Comparison of ENCODE assay signal across 2 cellular contexts in the genomic region with DNA sequence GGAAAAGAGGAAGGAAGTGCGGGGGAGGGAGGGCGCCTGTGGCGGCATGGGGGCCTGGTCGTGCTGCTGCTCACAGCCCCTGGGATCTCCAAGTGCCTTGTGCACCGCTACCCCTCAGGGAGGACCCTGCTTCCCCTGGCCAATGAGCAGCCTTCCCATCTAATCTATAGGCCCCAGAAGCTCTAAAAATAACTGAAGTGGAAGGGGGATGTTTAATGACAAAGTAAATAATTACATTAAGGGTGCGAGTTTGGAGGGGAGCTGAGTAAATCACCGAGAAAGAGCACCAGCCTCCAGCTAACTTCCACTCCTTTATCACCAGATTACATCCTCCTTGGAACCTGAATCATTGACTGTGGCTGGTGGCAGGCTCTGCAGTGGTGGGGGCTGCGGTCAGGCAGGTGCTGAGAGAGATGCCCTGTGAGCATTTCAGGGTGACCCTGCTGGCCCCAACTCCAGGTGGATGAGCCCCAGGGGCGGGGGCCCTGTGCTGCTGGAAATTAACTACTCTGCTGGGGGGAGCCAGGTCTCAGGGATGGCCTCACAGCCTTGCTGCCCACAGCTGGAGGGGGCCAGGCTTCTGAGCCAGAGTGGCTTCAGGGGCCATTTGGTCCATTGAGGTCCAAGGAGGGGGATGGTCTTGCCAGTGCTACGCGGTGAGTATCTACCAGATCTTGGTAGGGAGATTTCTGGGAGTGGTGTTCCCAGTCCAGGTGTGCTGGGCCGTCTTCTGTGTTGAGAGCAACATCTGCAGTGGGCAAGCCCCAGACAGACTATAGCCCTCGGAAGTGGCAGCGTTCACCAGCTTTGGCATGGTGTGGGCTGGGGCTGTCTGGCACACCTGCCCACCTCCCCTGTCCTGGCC.
TF ChIP-seq lines count a peak whose summit lies in the region.

No MANE protein-coding gene starts in this region.

TF ChIP-seq in K562, 482 proteins besides CTCF, POLR2A, EP300 and RAD21 (continued from another document):
- TF ChIP-seq, protein P1, sequence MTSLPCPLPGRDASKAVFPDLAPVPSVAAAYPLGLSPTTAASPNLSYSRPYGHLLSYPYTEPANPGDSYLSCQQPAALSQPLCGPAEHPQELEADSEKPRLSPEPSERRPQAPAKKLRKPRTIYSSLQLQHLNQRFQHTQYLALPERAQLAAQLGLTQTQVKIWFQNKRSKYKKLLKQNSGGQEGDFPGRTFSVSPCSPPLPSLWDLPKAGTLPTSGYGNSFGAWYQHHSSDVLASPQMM (CRISPR knock-in tag; IDR thresholded peaks at IDR 0.05): no peak

TF ChIP-seq in SK-N-SH treated with all-trans-retinoic acid at 6 μM for 48 hours, 23 proteins besides CTCF, POLR2A, EP300 and RAD21 (continued from another document):
- TF ChIP-seq, protein P2, sequence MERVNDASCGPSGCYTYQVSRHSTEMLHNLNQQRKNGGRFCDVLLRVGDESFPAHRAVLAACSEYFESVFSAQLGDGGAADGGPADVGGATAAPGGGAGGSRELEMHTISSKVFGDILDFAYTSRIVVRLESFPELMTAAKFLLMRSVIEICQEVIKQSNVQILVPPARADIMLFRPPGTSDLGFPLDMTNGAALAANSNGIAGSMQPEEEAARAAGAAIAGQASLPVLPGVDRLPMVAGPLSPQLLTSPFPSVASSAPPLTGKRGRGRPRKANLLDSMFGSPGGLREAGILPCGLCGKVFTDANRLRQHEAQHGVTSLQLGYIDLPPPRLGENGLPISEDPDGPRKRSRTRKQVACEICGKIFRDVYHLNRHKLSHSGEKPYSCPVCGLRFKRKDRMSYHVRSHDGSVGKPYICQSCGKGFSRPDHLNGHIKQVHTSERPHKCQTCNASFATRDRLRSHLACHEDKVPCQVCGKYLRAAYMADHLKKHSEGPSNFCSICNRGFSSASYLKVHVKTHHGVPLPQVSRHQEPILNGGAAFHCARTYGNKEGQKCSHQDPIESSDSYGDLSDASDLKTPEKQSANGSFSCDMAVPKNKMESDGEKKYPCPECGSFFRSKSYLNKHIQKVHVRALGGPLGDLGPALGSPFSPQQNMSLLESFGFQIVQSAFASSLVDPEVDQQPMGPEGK (CRISPR knock-in tag; IDR thresholded peaks at IDR 0.05; ENCODE audit: borderline replicate concordance): no peak
- TF ChIP-seq TOX (CRISPR knock-in tag; IDR thresholded peaks at IDR 0.05; ENCODE audit: borderline replicate concordance) (no peak), RARB (CRISPR knock-in tag; IDR thresholded peaks at IDR 0.05) (no peak), ZFP3 (CRISPR knock-in tag; IDR thresholded peaks at IDR 0.05) (no peak), ZNF70 (CRISPR knock-in tag; IDR thresholded peaks at IDR 0.05) (no peak), PPARA (CRISPR knock-in tag; IDR thresholded peaks at IDR 0.05; ENCODE audit: borderline replicate concordance) (no peak)
- TF ChIP-seq, protein P3, sequence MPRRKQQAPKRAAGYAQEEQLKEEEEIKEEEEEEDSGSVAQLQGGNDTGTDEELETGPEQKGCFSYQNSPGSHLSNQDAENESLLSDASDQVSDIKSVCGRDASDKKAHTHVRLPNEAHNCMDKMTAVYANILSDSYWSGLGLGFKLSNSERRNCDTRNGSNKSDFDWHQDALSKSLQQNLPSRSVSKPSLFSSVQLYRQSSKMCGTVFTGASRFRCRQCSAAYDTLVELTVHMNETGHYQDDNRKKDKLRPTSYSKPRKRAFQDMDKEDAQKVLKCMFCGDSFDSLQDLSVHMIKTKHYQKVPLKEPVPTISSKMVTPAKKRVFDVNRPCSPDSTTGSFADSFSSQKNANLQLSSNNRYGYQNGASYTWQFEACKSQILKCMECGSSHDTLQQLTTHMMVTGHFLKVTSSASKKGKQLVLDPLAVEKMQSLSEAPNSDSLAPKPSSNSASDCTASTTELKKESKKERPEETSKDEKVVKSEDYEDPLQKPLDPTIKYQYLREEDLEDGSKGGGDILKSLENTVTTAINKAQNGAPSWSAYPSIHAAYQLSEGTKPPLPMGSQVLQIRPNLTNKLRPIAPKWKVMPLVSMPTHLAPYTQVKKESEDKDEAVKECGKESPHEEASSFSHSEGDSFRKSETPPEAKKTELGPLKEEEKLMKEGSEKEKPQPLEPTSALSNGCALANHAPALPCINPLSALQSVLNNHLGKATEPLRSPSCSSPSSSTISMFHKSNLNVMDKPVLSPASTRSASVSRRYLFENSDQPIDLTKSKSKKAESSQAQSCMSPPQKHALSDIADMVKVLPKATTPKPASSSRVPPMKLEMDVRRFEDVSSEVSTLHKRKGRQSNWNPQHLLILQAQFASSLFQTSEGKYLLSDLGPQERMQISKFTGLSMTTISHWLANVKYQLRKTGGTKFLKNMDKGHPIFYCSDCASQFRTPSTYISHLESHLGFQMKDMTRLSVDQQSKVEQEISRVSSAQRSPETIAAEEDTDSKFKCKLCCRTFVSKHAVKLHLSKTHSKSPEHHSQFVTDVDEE (CRISPR knock-in tag; IDR thresholded peaks at IDR 0.05): no peak
- TF ChIP-seq, protein P4, sequence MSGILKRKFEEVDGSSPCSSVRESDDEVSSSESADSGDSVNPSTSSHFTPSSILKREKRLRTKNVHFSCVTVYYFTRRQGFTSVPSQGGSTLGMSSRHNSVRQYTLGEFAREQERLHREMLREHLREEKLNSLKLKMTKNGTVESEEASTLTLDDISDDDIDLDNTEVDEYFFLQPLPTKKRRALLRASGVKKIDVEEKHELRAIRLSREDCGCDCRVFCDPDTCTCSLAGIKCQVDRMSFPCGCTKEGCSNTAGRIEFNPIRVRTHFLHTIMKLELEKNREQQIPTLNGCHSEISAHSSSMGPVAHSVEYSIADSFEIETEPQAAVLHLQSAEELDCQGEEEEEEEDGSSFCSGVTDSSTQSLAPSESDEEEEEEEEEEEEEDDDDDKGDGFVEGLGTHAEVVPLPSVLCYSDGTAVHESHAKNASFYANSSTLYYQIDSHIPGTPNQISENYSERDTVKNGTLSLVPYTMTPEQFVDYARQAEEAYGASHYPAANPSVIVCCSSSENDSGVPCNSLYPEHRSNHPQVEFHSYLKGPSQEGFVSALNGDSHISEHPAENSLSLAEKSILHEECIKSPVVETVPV (CRISPR knock-in tag; IDR thresholded peaks at IDR 0.05): no peak
